In the genomic region with DNA sequence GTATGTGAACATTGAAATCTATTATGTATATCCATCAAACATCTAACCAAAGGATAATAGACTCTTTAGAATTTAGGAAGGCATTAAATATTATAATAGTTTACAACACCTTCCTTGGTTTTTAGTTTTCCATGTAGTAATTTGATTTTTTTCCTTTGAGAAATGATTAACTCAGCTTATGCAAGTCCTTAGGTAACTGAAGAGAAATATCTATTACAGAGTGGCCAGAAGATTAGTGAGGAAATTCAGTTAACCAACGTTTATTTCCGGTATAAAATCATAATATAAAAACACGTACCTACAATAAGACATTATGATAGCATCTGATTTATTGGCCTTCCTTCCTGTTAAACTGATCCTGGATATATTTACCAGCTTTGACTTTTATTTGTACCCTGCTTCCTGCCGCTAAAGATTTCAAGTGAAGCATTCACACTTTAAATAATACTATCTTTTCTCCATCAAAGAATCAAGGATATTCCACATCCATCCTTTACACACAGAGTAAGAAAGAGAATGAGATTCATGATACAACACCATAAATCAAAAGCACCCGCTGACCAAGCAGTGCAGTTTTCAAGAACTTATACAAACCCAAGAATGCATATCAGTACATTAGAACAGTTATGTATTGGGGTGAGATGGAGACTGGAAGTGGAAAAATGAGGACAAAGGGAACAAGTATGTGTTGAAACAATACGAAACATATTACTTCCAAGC, we compare ENCODE assay signal across 14 cellular contexts.
"Had no signal": no experiment of that assay in that cellular context is flagged by ENCODE, and none has a peak within 500 bp of the region (broad histone marks: within the 10 kb centered on the region; RNA-seq: fewer than 3 reads in every experiment).

No MANE protein-coding gene starts in this region.

- H3K27ac Mint-ChIP-seq: activated CD4-positive, alpha-beta T cell treated with anti-CD3 and anti-CD28 coated beads, Interleukin-2, amount 10 ng/mL, durations not matched to agents 24 days and 14 days; endodermal cell; stimulated activated naive B cell treated with anti-CD40 and anti-IgM and Interleukin-4, amounts not matched to agents 10 μg/mL and 1 μg/mL and 100 μg/mL, for 72 hours; WTC11 had no signal

- H3K27me3 Mint-ChIP-seq: activated CD4-positive, alpha-beta T cell treated with anti-CD3 and anti-CD28 coated beads, Interleukin-2, amount 10 ng/mL, durations not matched to agents 24 days and 14 days; stimulated activated naive B cell treated with anti-CD40 and anti-IgM and Interleukin-4, amounts not matched to agents 10 μg/mL and 1 μg/mL and 100 μg/mL, for 72 hours had no signal

- H3K27me3 ChIP-seq: adrenal gland, neutrophil, right atrium auricular region, tibial nerve had no signal

- H3K36me3 ChIP-seq: adrenal gland, right atrium auricular region had no signal

- H3K4me1 Mint-ChIP-seq: WTC11 had no signal

- H3K4me3 ChIP-seq: adrenal gland, right atrium auricular region, smooth muscle cell, tibial nerve had no signal

- H3K27ac ChIP-seq: neutrophil, right atrium auricular region, tibial nerve had no signal

- H3K9me3 Mint-ChIP-seq: activated CD4-positive, alpha-beta T cell treated with anti-CD3 and anti-CD28 coated beads, Interleukin-2, amount 10 ng/mL, durations not matched to agents 24 days and 14 days; endodermal cell; stimulated activated naive B cell treated with anti-CD40 and anti-IgM and Interleukin-4, amounts not matched to agents 10 μg/mL and 1 μg/mL and 100 μg/mL, for 72 hours; WTC11 had no signal

- H3K4me3 Mint-ChIP-seq: activated CD4-positive, alpha-beta T cell treated with anti-CD3 and anti-CD28 coated beads, Interleukin-2, amount 10 ng/mL, durations not matched to agents 24 days and 14 days; endodermal cell; stimulated activated naive B cell treated with anti-CD40 and anti-IgM and Interleukin-4, amounts not matched to agents 10 μg/mL and 1 μg/mL and 100 μg/mL, for 72 hours; WTC11 had no signal

- DNase-seq: activated CD4-positive, alpha-beta T cell treated with anti-CD3 and anti-CD28 coated beads, Interleukin-2, amount 10 ng/mL, durations not matched to agents 24 days and 14 days; activated CD8-positive, alpha-beta memory T cell treated with anti-CD3 and anti-CD28 coated beads for 24 hours; activated naive CD4-positive, alpha-beta T cell treated with anti-CD3 and anti-CD28 coated beads, Interleukin-2, amount 50 U/mL, for 16 hours; adrenal gland; central memory CD4-positive, alpha-beta T cell; endodermal cell; left ventricle myocardium superior; stimulated activated naive B cell treated with anti-CD40 and anti-IgM and Interleukin-4, amounts not matched to agents 10 μg/mL and 1 μg/mL and 100 μg/mL, for 72 hours had no signal

- ATAC-seq: esophagus mucosa, left ventricle myocardium superior, WTC11 had no signal

- H3K9me3 ChIP-seq: adrenal gland, neutrophil, right atrium auricular region, tibial nerve had no signal

- H3K4me1 ChIP-seq: adrenal gland, right atrium auricular region had no signal
